ENCODE assay signal across 8 cellular contexts in genomic region chr6:14074723-14075503, GRCh38. TPM values are rescaled to one million over a fixed set of nuclear protein-coding genes. Genes with fewer than 3 reads are reported as not detected.
DNase-seq lines count a peak whose midpoint lies in the region; ATAC-seq and TF ChIP-seq lines count a peak whose summit lies in the region.

No MANE protein-coding gene starts in this region.

- CTCF ChIA-PET in AG04449 (lab: Yijun Ruan, JAX) = interaction anchor here (1.0 to 7.1 kb wide), 4 partner anchors 9 to 281 kb away, joined by 4 to 34 read pairs (median 13); no protein-coding TSS in a partner anchor
- CTCF ChIA-PET in T-cell (lab: Charles Lee) = interaction anchor here in 1 of 2 donors (0.7 to 2.7 kb wide), 5 partner anchors 8 to 266 kb away, joined by 3 to 17 read pairs (median 3); no protein-coding TSS in a partner anchor

- intact Hi-C loops in esophagus squamous epithelium (cut with DNase I) = no loop called here

- H3K9me3 ChIP-seq in esophagus squamous epithelium = no peaks in the 10 kb centered on the region
- no peaks in the 10 kb centered on the region for H3K9me3 ChIP-seq in osteoblast (ENCODE audit: low read depth, low read length)

- TF ChIP-seq CTCF in AG04449 (IDR thresholded peaks at IDR 0.05; ENCODE audit: insufficient read depth, low read length, missing control alignments) = no peak
- TF ChIP-seq CTCF in esophagus squamous epithelium (IDR thresholded peaks at IDR 0.05) = no peak
- no peak for TF ChIP-seq CTCF in osteoblast (IDR thresholded peaks at IDR 0.05; ENCODE audit: extremely low read depth, low read depth, low read length)

- no peak for TF ChIP-seq POLR2A in esophagus squamous epithelium (IDR thresholded peaks at IDR 0.05)

- H3K27ac Mint-ChIP-seq in T-cell = peak overlapping the region; percentile 94

- H2AFZ ChIP-seq in osteoblast (ENCODE audit: low read length) = peak overlapping the region; percentile 86

- ATAC-seq in GM18867 (IDR thresholded peaks at IDR 0.05; ENCODE audit: unreplicated experiment) (peak; percentile 81), HG03108 (IDR thresholded peaks at IDR 0.05; ENCODE audit: unreplicated experiment) (peak; percentile 68), T-cell (replicated peaks in 1 of 4) (peak; percentile 89 to 98 (median 90))

- H3K36me3 ChIP-seq in esophagus squamous epithelium (no peaks in the 10 kb centered on the region), osteoblast (ENCODE audit: insufficient read depth, low read length) (no peaks in the 10 kb centered on the region)

- H3K4me3 ChIP-seq in AG04449 (ENCODE audit: low read depth, low read length) (peak overlapping the region; percentile 46), esophagus squamous epithelium (peak overlapping the region; percentile 9 to 60 (median 32)), osteoblast (ENCODE audit: insufficient read depth, low read length) (peak overlapping the region; percentile 64)

- H3K79me2 ChIP-seq in osteoblast (ENCODE audit: insufficient read depth, low read length) = no peaks in the 10 kb centered on the region

- H3K36me3 Mint-ChIP-seq in T-cell = no peaks in the 10 kb centered on the region

- H3K9me3 Mint-ChIP-seq in T-cell = no peaks in the 10 kb centered on the region

- H3K4me1 Mint-ChIP-seq in T-cell = peaks cover 24 to 32% (median 27%) of the 10 kb centered on the region in 3 donors

- no peaks in the 10 kb centered on the region for H4K20me1 ChIP-seq in osteoblast (ENCODE audit: insufficient read depth, low read length)

- peak overlapping the region; percentile 74 to 79 (median 77) for H3K4me3 Mint-ChIP-seq in T-cell

- POLR2A ChIA-PET in AG04449 (lab: Yijun Ruan, JAX) = no interaction called here
- POLR2A ChIA-PET in T-cell (lab: Charles Lee) = interaction anchor here (0.7 to 1.0 kb wide), 3 partner anchors 42 to 796 kb away, joined by 3 to 5 read pairs (median 3); partner anchors contain the start of gene CD83 (in 1 of the 2)

- DNase-seq in AG04449 (ENCODE audit: low read depth, low spot score) (no peak), T-cell (peak in 9 of 34 experiments; percentile 6 to 24 (median 9)), esophagus squamous epithelium (lab: John Stamatoyannopoulos, UW) (no peak), osteoblast (ENCODE audit: insufficient read length, low spot score, missing footprints) (no peak), NCI-H2081 (lab: John Stamatoyannopoulos, UW) (no peak), NCI-H2196 treated with DMSO at 0.1 percent for 48 hours (lab: John Stamatoyannopoulos, UW; ENCODE audit: unreplicated experiment) (no peak)

- WGBS in esophagus squamous epithelium, 2 donors = 15 to 18% methylated on average over 10 of the region's 10 CpGs

- H3K4me1 ChIP-seq in esophagus squamous epithelium = peaks cover 4 to 37% (median 10%) of the 10 kb centered on the region in 3 donors
- peaks cover 16% of the 10 kb centered on the region for H3K4me1 ChIP-seq in osteoblast (ENCODE audit: insufficient read depth, low read length)

- H3K27me3 ChIP-seq in esophagus squamous epithelium = no peaks in the 10 kb centered on the region
- no peaks in the 10 kb centered on the region for H3K27me3 ChIP-seq in osteoblast (ENCODE audit: insufficient read depth, low read length)

- H3K4me2 ChIP-seq in osteoblast (ENCODE audit: insufficient read depth, low read length) = peak overlapping the region; percentile 77

- H3K27me3 Mint-ChIP-seq in T-cell = no peaks in the 10 kb centered on the region

- H3K27ac ChIP-seq in esophagus squamous epithelium (peak overlapping the region; percentile 38 to 77 (median 66)), osteoblast (ENCODE audit: low read depth, low read length) (peak overlapping the region; percentile 42)

RNA-seq across cellular contexts. Expression of gene CD83, which starts 42.7 kb away (rescaled TPM):
- total RNA-seq in T-cell = 10 to 100 TPM in 3 of 5 donors, 1 to 10 TPM in 2; 6.4 to 30.9 (median 11.6) TPM
- total RNA-seq in esophagus squamous epithelium = 1 to 10 TPM in 2 of 4 donors, under 1 TPM in 2; 0.56 to 2.8 (median 1.1) TPM
- 1.4 and 1.5 TPM in 2 replicates for total RNA-seq in osteoblast
